14 cellular contexts compared by ENCODE assay signal in the genomic region with DNA sequence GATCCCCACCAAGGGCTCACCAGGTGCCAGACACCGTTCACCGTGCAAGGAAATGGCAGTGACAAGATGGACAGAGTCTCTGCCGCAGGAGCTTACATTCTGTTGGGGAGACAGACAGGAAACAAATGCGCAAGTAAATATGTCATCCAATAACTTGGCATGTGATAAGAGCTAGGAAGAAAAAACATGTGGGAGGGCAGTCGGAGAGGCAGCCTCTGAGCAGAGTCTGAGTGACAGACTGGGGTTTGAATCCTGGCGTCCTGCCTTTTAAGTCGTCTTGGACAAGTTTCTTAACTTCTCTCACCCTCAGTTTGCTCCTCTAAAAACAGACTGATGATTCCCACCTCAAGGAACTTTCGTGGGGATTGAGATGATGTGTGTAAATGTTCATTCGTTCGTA. TPM values are rescaled to one million over a fixed set of nuclear protein-coding genes. Genes with fewer than 3 reads are reported as not detected.
DNase-seq lines count a peak whose midpoint lies in the region; ATAC-seq, FAIRE-seq and TF ChIP-seq lines count a peak whose summit lies in the region.
"Had no signal": no experiment of that assay in that cellular context is flagged by ENCODE, and none has a peak within 500 bp of the region (broad histone marks: within the 10 kb centered on the region; RNA-seq: fewer than 3 reads in every experiment).

No MANE protein-coding gene starts in this region.

- no peaks in the 10 kb centered on the region for H3K4me1 ChIP-seq in breast epithelium
- peaks cover 12% of the 10 kb centered on the region for H3K4me1 ChIP-seq in osteoblast (ENCODE audit: insufficient read depth, low read length)
- H3K4me1 ChIP-seq: BLaER1 treated with 17β-estradiol and CSF1 and Interleukin-3, amounts not matched to agents 10 nM and 100 nM had no signal

- no peak overlapping the region for H2AFZ ChIP-seq in osteoblast (ENCODE audit: low read length)

- H3K9me3 ChIP-seq in breast epithelium = no peaks in the 10 kb centered on the region
- H3K9me3 ChIP-seq in osteoblast (ENCODE audit: low read depth, low read length) = no peaks in the 10 kb centered on the region
- H3K9me3 ChIP-seq: BLaER1 treated with 17β-estradiol and CSF1 and Interleukin-3, amounts not matched to agents 10 nM and 100 nM had no signal

- no peaks in the 10 kb centered on the region for H3K36me3 ChIP-seq in breast epithelium
- H3K36me3 ChIP-seq in bronchial epithelial cell (ENCODE audit: control insufficient read depth, insufficient read depth, low read length) = peaks cover 4% of the 10 kb centered on the region
- H3K36me3 ChIP-seq in osteoblast (ENCODE audit: insufficient read depth, low read length) = peaks cover 10% of the 10 kb centered on the region

- no peak overlapping the region for H3K4me3 Mint-ChIP-seq in MCF 10A (ENCODE audit: unreplicated experiment)

- no peaks in the 10 kb centered on the region for H3K4me1 Mint-ChIP-seq in MCF 10A (ENCODE audit: insufficient read depth, unreplicated experiment)

- no peaks in the 10 kb centered on the region for H3K79me2 ChIP-seq in osteoblast (ENCODE audit: insufficient read depth, low read length)

- H4K20me1 ChIP-seq in osteoblast (ENCODE audit: insufficient read depth, low read length) = peaks cover 25% of the 10 kb centered on the region

- no peak for TF ChIP-seq POLR2A in breast epithelium (IDR thresholded peaks at IDR 0.05)

- H3K4me3 ChIP-seq in breast epithelium (no peak overlapping the region), bronchial epithelial cell (ENCODE audit: low read depth, low read length) (no peak overlapping the region), osteoblast (ENCODE audit: insufficient read depth, low read length) (no peak overlapping the region)
- H3K4me3 ChIP-seq: BLaER1 treated with 17β-estradiol and CSF1 and Interleukin-3, amounts not matched to agents 10 nM and 100 nM had no signal

- no TSS peak for BruUV-seq in MCF 10A (replicated peaks; lab: Mats Ljungman, UMichigan)

- FAIRE-seq in bronchial epithelial cell (lab: Jason Lieb, UNC) = peak; percentile 68
- FAIRE-seq: H54 had no signal

- H3K27ac ChIP-seq in breast epithelium (peak overlapping the region; percentile 10 to 60), osteoblast (ENCODE audit: low read depth, low read length) (no peak overlapping the region)
- H3K27ac ChIP-seq: BLaER1 treated with 17β-estradiol and CSF1 and Interleukin-3, amounts not matched to agents 10 nM and 100 nM had no signal

- H3K4me2 ChIP-seq in osteoblast (ENCODE audit: insufficient read depth, low read length) = no peak overlapping the region
- H3K4me2 ChIP-seq: BLaER1 treated with 17β-estradiol and CSF1 and Interleukin-3, amounts not matched to agents 10 nM and 100 nM had no signal

- H3K9me3 Mint-ChIP-seq in MCF 10A (ENCODE audit: unreplicated experiment) = no peaks in the 10 kb centered on the region
- H3K9me3 Mint-ChIP-seq: CD4-positive, CD25-positive, alpha-beta regulatory T cell had no signal

- H3K27me3 ChIP-seq in breast epithelium (no peaks in the 10 kb centered on the region), bronchial epithelial cell (ENCODE audit: control insufficient read depth, insufficient read depth, low read length) (no peaks in the 10 kb centered on the region), osteoblast (ENCODE audit: insufficient read depth, low read length) (no peaks in the 10 kb centered on the region)
- H3K27me3 ChIP-seq: BLaER1 treated with 17β-estradiol and CSF1 and Interleukin-3, amounts not matched to agents 10 nM and 100 nM had no signal

- no peak for DNase-seq in breast epithelium (ENCODE audit: low spot score in 2 of 2)
- DNase-seq in MCF 10A (ENCODE audit: unreplicated experiment) = no peak
- no peak for DNase-seq in bronchial epithelial cell (ENCODE audit: low read depth)
- peak; percentile 44 for DNase-seq in osteoblast (ENCODE audit: insufficient read length, low spot score, missing footprints)
- no peak for DNase-seq in activated CD4-positive, alpha-beta T cell treated with anti-CD3 and anti-CD28 coated beads for 4 hours
- DNase-seq in SW 1271 (lab: John Stamatoyannopoulos, UW) = no peak
- DNase-seq: 8988T; AML-193; CD4-positive, CD25-positive, alpha-beta regulatory T cell; DMS53; GF-D8 had no signal

- no peaks in the 10 kb centered on the region for H3K27me3 Mint-ChIP-seq in MCF 10A (ENCODE audit: insufficient read depth, unreplicated experiment)
- H3K27me3 Mint-ChIP-seq: CD4-positive, CD25-positive, alpha-beta regulatory T cell had no signal

- TF ChIP-seq CTCF in breast epithelium (IDR thresholded peaks at IDR 0.05) = no peak
- no peak for TF ChIP-seq CTCF in MCF 10A (IDR thresholded peaks at IDR 0.05; ENCODE audit: unreplicated experiment)
- TF ChIP-seq CTCF in bronchial epithelial cell (IDR thresholded peaks at IDR 0.05; ENCODE audit: insufficient read depth, low read length, severe bottlenecking) = no peak
- TF ChIP-seq CTCF in osteoblast (IDR thresholded peaks at IDR 0.05; ENCODE audit: extremely low read depth, low read depth, low read length) = no peak

- intact Hi-C loops in breast epithelium (cut with DNase I; ENCODE audit: low total_unique reads) = no loop called here
- intact Hi-C loops in MCF 10A (cut with micrococcal nuclease) = no loop called here

- CTCF ChIA-PET in MCF 10A (lab: Yijun Ruan, JAX) = interaction anchor here (1.3 kb wide), 1 partner anchor 8 kb away, joined by 3 read pairs; no protein-coding TSS in a partner anchor

- peaks cover 18% of the 10 kb centered on the region for H3K36me3 Mint-ChIP-seq in MCF 10A (ENCODE audit: insufficient read depth, unreplicated experiment)

- POLR2A ChIA-PET in MCF 10A (lab: Yijun Ruan, JAX) = no interaction called here

- H3K27ac Mint-ChIP-seq in MCF 10A (ENCODE audit: low read depth, unreplicated experiment) = no peak overlapping the region
- H3K27ac Mint-ChIP-seq: CD4-positive, CD25-positive, alpha-beta regulatory T cell had no signal

- ATAC-seq in HG03045 (IDR thresholded peaks at IDR 0.05; ENCODE audit: unreplicated experiment) = no peak

RNA-seq across cellular contexts. Expression of a gene that starts 7.2 kb away (rescaled TPM):
- 100 to 1,000 TPM in 1 of 3 donors, 10 to 100 TPM in 2; 27.8 to 125 (median 85.5) TPM for total RNA-seq in breast epithelium
- total RNA-seq in MCF 10A (2022) = 26.5 and 35.1 TPM in 2 replicates
- 13.4 and 18.3 TPM in 2 replicates for total RNA-seq in bronchial epithelial cell
- 35.4 and 37.3 TPM in 2 replicates for total RNA-seq in osteoblast

RNA-seq across cellular contexts. Expression of a gene that starts 8.3 kb away (rescaled TPM):
- 10 to 100 TPM; 28.8 to 43.6 (median 43.0) TPM for total RNA-seq in breast epithelium
- total RNA-seq in MCF 10A (2022) = 44.3 and 61.5 TPM in 2 replicates
- 55.9 and 72.1 TPM in 2 replicates for total RNA-seq in bronchial epithelial cell
- total RNA-seq in osteoblast = 37.7 and 42.0 TPM in 2 replicates

RNA-seq across cellular contexts. Expression of a gene that starts 40.8 kb away (rescaled TPM):
- total RNA-seq in breast epithelium = 10 to 100 TPM in 2 of 3 donors, 1 to 10 TPM in 1; 9.7 to 13.3 (median 10.2) TPM
- 7.7 and 16.6 TPM in 2 replicates for total RNA-seq in MCF 10A (2022)
- 10.5 and 13.1 TPM in 2 replicates for total RNA-seq in bronchial epithelial cell
- 20.6 and 22.4 TPM in 2 replicates for total RNA-seq in osteoblast

RNA-seq across cellular contexts. Expression of a gene that starts 40.9 kb away (rescaled TPM):
- total RNA-seq in breast epithelium = 10 to 100 TPM; 24.9 to 29.3 (median 29.0) TPM
- total RNA-seq in MCF 10A (2022) = 17.0 and 23.2 TPM in 2 replicates
- total RNA-seq in bronchial epithelial cell = 9.2 and 13.4 TPM in 2 replicates
- 35.9 and 42.7 TPM in 2 replicates for total RNA-seq in osteoblast

RNA-seq across cellular contexts. Expression of a gene that starts 56.3 kb away (rescaled TPM):
- total RNA-seq in breast epithelium = 10 to 100 TPM in 1 of 3 donors, 1 to 10 TPM in 2; 7.7 to 10.2 (median 8.8) TPM
- 25.5 and 32.5 TPM in 2 replicates for total RNA-seq in MCF 10A (2022)
- total RNA-seq in bronchial epithelial cell = 4.5 and 5.0 TPM in 2 replicates
- 12.3 and 14.1 TPM in 2 replicates for total RNA-seq in osteoblast
